ENCODE assay signal across 9 cellular contexts in the genomic region with DNA sequence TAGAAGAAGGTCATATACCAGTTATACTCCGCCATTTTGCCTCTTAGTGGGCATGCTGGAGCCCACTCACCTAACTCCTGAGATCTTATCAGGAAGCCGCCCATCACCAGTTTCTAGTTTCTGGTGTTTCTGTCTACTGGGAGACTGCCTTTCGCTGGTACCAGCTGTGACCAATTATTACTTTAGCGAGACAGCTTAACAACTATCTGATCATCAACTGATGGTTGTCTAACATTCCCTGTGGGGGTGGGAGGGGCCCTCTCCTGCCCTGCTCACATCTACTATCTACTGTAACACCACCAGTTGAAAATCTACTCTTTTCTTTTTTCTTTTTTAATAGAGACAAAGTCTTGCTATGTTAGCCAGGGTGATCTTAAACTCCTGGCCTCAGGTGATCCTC. TPM values are rescaled to one million over a fixed set of nuclear protein-coding genes. Genes with fewer than 3 reads are reported as not detected.
"Had no signal": no experiment of that assay in that cellular context is flagged by ENCODE, and none has a peak within 500 bp of the region (broad histone marks: within the 10 kb centered on the region; RNA-seq: fewer than 3 reads in every experiment).

No MANE protein-coding gene starts in this region.

- ATAC-seq: GM12878 had no signal

- FAIRE-seq: G401.6, GM12878, GM12891, GM12892, GM18507, GM19239 had no signal

- DNase-seq: GDM1, GF-D8 had no signal

- H3K4me3 ChIP-seq: GM12878 had no signal

RNA-seq across cellular contexts. Expression of a gene that starts 46.2 kb away (rescaled TPM):
- total RNA-seq: G401 had no signal
- polyA plus RNA-seq: GM12878 had no signal
